Comparison of ENCODE assay signal across 8 cellular contexts in the genomic region with DNA sequence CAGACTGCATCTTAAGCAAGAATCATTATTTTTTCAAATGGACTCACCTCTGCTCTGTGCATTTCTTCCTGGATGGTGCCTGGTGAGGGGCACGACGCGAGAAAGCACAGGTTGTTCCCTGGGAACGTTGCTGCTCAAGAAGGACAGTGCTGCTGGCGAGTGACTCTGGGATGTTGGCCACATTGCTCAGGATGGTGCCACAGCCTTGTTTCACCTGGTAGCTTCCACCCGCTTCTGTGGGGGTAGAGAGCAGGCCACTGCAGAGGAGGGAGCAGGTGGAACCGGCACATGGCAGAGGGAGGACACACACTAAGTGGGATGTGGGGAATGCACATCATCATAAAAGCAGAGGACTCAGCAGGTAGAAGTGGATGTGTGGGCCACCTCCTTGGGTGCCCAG.
"Had no signal": no experiment of that assay in that cellular context is flagged by ENCODE, and none has a peak within 500 bp of the region (broad histone marks: within the 10 kb centered on the region; RNA-seq: fewer than 3 reads in every experiment).

No MANE protein-coding gene starts in this region.

- H3K9me3 ChIP-seq: HAP-1 had no signal

- H3K27ac Mint-ChIP-seq: HFFc6 had no signal

- H3K4me1 ChIP-seq: HAP-1 had no signal

- H3K4me3 Mint-ChIP-seq: HFFc6 had no signal

- H3K36me3 ChIP-seq: HAP-1 had no signal

- H3K27ac ChIP-seq: GM23248 had no signal

- H3K4me3 ChIP-seq: GM23248, HAP-1, K562 had no signal

- DNase-seq: GM23248, GOT3, H7, HFFc6, IMR-90 had no signal

- ATAC-seq: HCT116, K562 had no signal
